23 cellular contexts compared by ENCODE assay signal in genomic region chr12:39866135-39866534, GRCh38.
DNase-seq lines count a peak whose midpoint lies in the region; ATAC-seq, FAIRE-seq and TF ChIP-seq lines count a peak whose summit lies in the region.
"Had no signal": no experiment of that assay in that cellular context is flagged by ENCODE, and none has a peak within 500 bp of the region (broad histone marks: within the 10 kb centered on the region; RNA-seq: fewer than 3 reads in every experiment).

No MANE protein-coding gene starts in this region.

- H3K36me3 Mint-ChIP-seq in astrocyte (ENCODE audit: low read depth, unreplicated experiment), result no peaks in the 10 kb centered on the region

- TF ChIP-seq CTCF in astrocyte (IDR thresholded peaks at IDR 0.05; ENCODE audit: insufficient read depth, low read depth, low read length) (no peak), heart right ventricle (IDR thresholded peaks at IDR 0.05) (no peak)

- no peaks in the 10 kb centered on the region for H4K20me1 ChIP-seq in astrocyte (ENCODE audit: insufficient read depth, low read length)
- H4K20me1 ChIP-seq: BLaER1 had no signal

- peak; percentile 40 for DNase-seq in NCI-H2227 treated with DMSO at 0.1 percent for 48 hours (lab: John Stamatoyannopoulos, UW)
- DNase-seq in astrocyte (ENCODE audit: low read depth), result no peak
- DNase-seq in heart right ventricle, result no peak
- no peak for DNase-seq in aorta
- no peak for DNase-seq in activated CD8-positive, alpha-beta memory T cell treated with anti-CD3 and anti-CD28 coated beads, Interleukin-2, amount 50 U/mL, for 4 hours
- DNase-seq: 8988T; ACHN; BE2C; C1 segment of cervical spinal cord; Calu3; CD4-positive, alpha-beta memory T cell; CD4-positive, CD25-positive, alpha-beta regulatory T cell; CD8-positive, alpha-beta memory T cell; COR-L47; DMS79 treated with DMSO at 0.1 percent for 48 hours; GF-D8 had no signal

- 98 to 100% methylated on average over 6 of the region's 6 CpGs for WGBS in heart right ventricle, 2 donors
- WGBS in aorta, 2 donors, result 97% methylated on average over 6 of the region's 6 CpGs

- no peak overlapping the region for H2AFZ ChIP-seq in astrocyte (ENCODE audit: low read depth, low read length)

- no peak overlapping the region for H3K27ac ChIP-seq in astrocyte (ENCODE audit: low read depth, low read length)
- no peak overlapping the region for H3K27ac ChIP-seq in heart right ventricle
- no peak overlapping the region for H3K27ac ChIP-seq in aorta (ENCODE audit: low read depth in 1 of 2, low read length in 2 of 2)
- H3K27ac ChIP-seq: BLaER1 had no signal

- peak; percentile 13 for FAIRE-seq in astrocyte (lab: Jason Lieb, UNC)
- FAIRE-seq: A204.1, D721Med, G401.6, GM12891, GM19239 had no signal

- H3K9ac ChIP-seq in astrocyte (ENCODE audit: low read length), result no peak overlapping the region
- H3K9ac ChIP-seq: BLaER1 had no signal

- H3K4me2 ChIP-seq in astrocyte (ENCODE audit: low read length), result no peak overlapping the region
- H3K4me2 ChIP-seq: BLaER1 had no signal

- no peaks in the 10 kb centered on the region for H3K9me3 ChIP-seq in astrocyte (ENCODE audit: insufficient read depth, low read depth, low read length)
- no peaks in the 10 kb centered on the region for H3K9me3 ChIP-seq in heart right ventricle
- H3K9me3 ChIP-seq in aorta (ENCODE audit: control insufficient read depth, low read length), result no peaks in the 10 kb centered on the region
- H3K9me3 ChIP-seq: BE2C, BLaER1 had no signal

- H3K4me3 Mint-ChIP-seq in astrocyte (ENCODE audit: unreplicated experiment), result no peak overlapping the region
- H3K4me3 Mint-ChIP-seq: CD14-positive monocyte; CD4-positive, alpha-beta memory T cell; CD4-positive, CD25-positive, alpha-beta regulatory T cell; CD8-positive, alpha-beta memory T cell had no signal

- H3K4me1 ChIP-seq in astrocyte (ENCODE audit: insufficient read depth, low read length) (no peaks in the 10 kb centered on the region), heart right ventricle (peaks cover 0 to 3% (median 0%) of the 10 kb centered on the region in 9 donors), aorta (ENCODE audit: control insufficient read depth in 1 of 2, insufficient read depth in 2 of 2, low read length in 2 of 2) (no peaks in the 10 kb centered on the region)
- H3K4me1 ChIP-seq: BE2C, BLaER1 had no signal

- ATAC-seq in heart right ventricle (no peak), aorta (ENCODE audit: low FRiP score) (no peak)

- H3K9me3 Mint-ChIP-seq in astrocyte (ENCODE audit: unreplicated experiment), result no peaks in the 10 kb centered on the region

- H3K36me3 ChIP-seq in astrocyte (ENCODE audit: insufficient read depth, low read length) (no peaks in the 10 kb centered on the region), heart right ventricle (peaks cover 0 to 20% (median 0%) of the 10 kb centered on the region in 9 donors), aorta (ENCODE audit: control insufficient read depth in 1 of 2, insufficient read depth in 2 of 2, low read length in 1 of 2) (no peaks in the 10 kb centered on the region)
- H3K36me3 ChIP-seq: BE2C, BLaER1 had no signal

- H3K27ac Mint-ChIP-seq in astrocyte (ENCODE audit: unreplicated experiment), result no peak overlapping the region
- H3K27ac Mint-ChIP-seq: CD14-positive monocyte; CD4-positive, alpha-beta memory T cell; CD4-positive, CD25-positive, alpha-beta regulatory T cell; CD8-positive, alpha-beta memory T cell had no signal

- H3K4me1 Mint-ChIP-seq in astrocyte (ENCODE audit: low read depth, unreplicated experiment), result no peaks in the 10 kb centered on the region
- H3K4me1 Mint-ChIP-seq: CD14-positive monocyte; CD4-positive, alpha-beta memory T cell; CD4-positive, CD25-positive, alpha-beta regulatory T cell; CD8-positive, alpha-beta memory T cell had no signal

- intact Hi-C loops in heart right ventricle (cut with DNase I), result no loop called here
- intact Hi-C loops in aorta (cut with DNase I), result no loop called here

- H3K27me3 ChIP-seq in astrocyte (ENCODE audit: insufficient read depth, low read length), result no peaks in the 10 kb centered on the region
- no peaks in the 10 kb centered on the region for H3K27me3 ChIP-seq in heart right ventricle
- H3K27me3 ChIP-seq in aorta (ENCODE audit: control insufficient read depth in 1 of 2, insufficient read depth in 2 of 2, low read length in 1 of 2), result no peaks in the 10 kb centered on the region
- H3K27me3 ChIP-seq: BE2C, BLaER1 had no signal

- H3K79me2 ChIP-seq in astrocyte (ENCODE audit: insufficient read depth, low read length), result no peaks in the 10 kb centered on the region

- H3K4me3 ChIP-seq in astrocyte (ENCODE audit: insufficient read depth, low read depth, low read length), result no peak overlapping the region
- H3K4me3 ChIP-seq in heart right ventricle, result no peak overlapping the region
- H3K4me3 ChIP-seq in aorta (ENCODE audit: low read length in 2 of 2), result no peak overlapping the region
- H3K4me3 ChIP-seq: BLaER1 had no signal

- H3K27me3 Mint-ChIP-seq in astrocyte (ENCODE audit: low read depth, unreplicated experiment), result no peaks in the 10 kb centered on the region
- H3K27me3 Mint-ChIP-seq: CD4-positive, alpha-beta memory T cell; CD4-positive, CD25-positive, alpha-beta regulatory T cell; CD8-positive, alpha-beta memory T cell had no signal
